In genomic region chr11:47183031-47183856, GRCh38 we compare ENCODE assay signal across 24 cellular contexts. TPM values are rescaled to one million over a fixed set of nuclear protein-coding genes. Genes with fewer than 3 reads are reported as not detected.
DNase-seq lines count a peak whose midpoint lies in the region; ATAC-seq, FAIRE-seq and TF ChIP-seq lines count a peak whose summit lies in the region.
"Had no signal": no experiment of that assay in that cellular context is flagged by ENCODE, and none has a peak within 500 bp of the region (broad histone marks: within the 10 kb centered on the region; RNA-seq: fewer than 3 reads in every experiment).

No MANE protein-coding gene starts in this region.

- in situ Hi-C loops in HepG2 (cut with HindIII; ENCODE audit: extremely low pct_ligation_motif_present, low pct_unique_long_range_greater_than_20kb) = no loop called here

- no peak overlapping the region for H2AFZ ChIP-seq in HepG2 (ENCODE audit: low read length)
- no peak overlapping the region for H2AFZ ChIP-seq in trophoblast cell (ENCODE audit: insufficient read depth, low read length, poor library complexity)

- H4K91ac ChIP-seq in trophoblast cell (ENCODE audit: low read depth, low read length) = no peak overlapping the region

- H4K20me1 ChIP-seq in HepG2 (ENCODE audit: insufficient read depth, low read length) = no peaks in the 10 kb centered on the region

- POLR2A ChIA-PET in HepG2 (lab: Yijun Ruan, JAX) = interaction anchor here (0.7 to 9.2 kb wide), 7 partner anchors 10 to 76 kb away, joined by 3 to 247 read pairs (median 5); partner anchors contain the start of genes DDB2 and NR1H3

- BruUV-seq in HepG2 (replicated peaks; lab: Mats Ljungman, UMichigan) = no TSS peak

- H3K18ac ChIP-seq in trophoblast cell (ENCODE audit: low read length) = peak overlapping the region; percentile 29

- 95% methylated on average over 19 of the region's 25 CpGs for WGBS in HepG2 (ENCODE audit: low lambda C conversion rate)
- WGBS in right lobe of liver (ENCODE audit: insufficient coverage, low coverage, low lambda C conversion rate, missing lambda C conversion rate) = 92% methylated on average over 5 of the region's 25 CpGs
- no CpG with 5 or more reads among the region's 25 CpGs for WGBS in trophoblast cell (ENCODE audit: extremely low coverage, insufficient coverage, insufficient read length)

- CTCF ChIA-PET in HepG2 (lab: Yijun Ruan, JAX; ENCODE audit: low intra/inter-chr PET ratio, low total read pairs) = no interaction called here

- H3K36me3 ChIP-seq in HepG2 (replicated peaks in 1 of 2; ENCODE audit: control insufficient read depth in 1 of 2, insufficient read depth in 2 of 2, low read length in 2 of 2) (peaks cover 17 to 28% of the 10 kb centered on the region in 2 experiments), right lobe of liver (no peaks in the 10 kb centered on the region), left ventricle myocardium inferior (peaks cover 34% of the 10 kb centered on the region), trophoblast cell (ENCODE audit: control insufficient read depth in 1 of 2, insufficient read depth in 2 of 2, low read length in 2 of 2) (peaks cover 37% of the 10 kb centered on the region in 2 experiments)
- H3K36me3 ChIP-seq: ovary, uterus had no signal

- H3K9ac ChIP-seq in HepG2 (ENCODE audit: insufficient read depth, low read depth, low read length) (peak overlapping the region; percentile 29; the same call in 1 of the 2 replicates), trophoblast cell (ENCODE audit: low read length) (no peak overlapping the region)

- FAIRE-seq in HepG2 (lab: Jason Lieb, UNC) (no peak), urothelium cell line (lab: Jason Lieb, UNC) (no peak)
- FAIRE-seq: A549 had no signal

- TF ChIP-seq POLR2A in HepG2 (IDR thresholded peaks at IDR 0.05; ENCODE audit: insufficient read depth in 1 of 2, low read depth in 2 of 2, low read length in 2 of 2) (no peak), right lobe of liver (IDR thresholded peaks at IDR 0.05) (no peak)

- peak overlapping the region; percentile 27 for H2BK12ac ChIP-seq in trophoblast cell (ENCODE audit: low read length)

- H3K9me3 ChIP-seq in HepG2 (ENCODE audit: low read length) (no peaks in the 10 kb centered on the region), right lobe of liver (no peaks in the 10 kb centered on the region), left ventricle myocardium inferior (replicated peaks) (no peaks in the 10 kb centered on the region), trophoblast cell (ENCODE audit: insufficient read depth, low read depth, low read length) (no peaks in the 10 kb centered on the region)
- H3K9me3 ChIP-seq: A549, ovary, uterus had no signal

- peak overlapping the region; percentile 55 for H3K4ac ChIP-seq in trophoblast cell (ENCODE audit: low read depth, low read length)

- peaks cover 51% of the 10 kb centered on the region for H3K4me1 ChIP-seq in HepG2 (ENCODE audit: insufficient read depth, low read length)
- H3K4me1 ChIP-seq in right lobe of liver = peaks cover 0 to 48% (median 18%) of the 10 kb centered on the region in 4 donors
- peaks cover 97% of the 10 kb centered on the region for H3K4me1 ChIP-seq in left ventricle myocardium inferior
- H3K4me1 ChIP-seq in trophoblast cell (ENCODE audit: control insufficient read depth in 1 of 2, insufficient read depth in 2 of 2, low read length in 2 of 2) = peaks cover 30 to 34% of the 10 kb centered on the region in 2 experiments

- TF ChIP-seq CTCF in HepG2 (CRISPR knock-in tag; IDR thresholded peaks at IDR 0.05) = no peak
- no peak for TF ChIP-seq CTCF in right lobe of liver (IDR thresholded peaks at IDR 0.05)
- no peak for TF ChIP-seq CTCF in left ventricle myocardium inferior (IDR thresholded peaks at IDR 0.05; ENCODE audit: borderline replicate concordance)

- no peak overlapping the region for H4K12ac ChIP-seq in trophoblast cell (ENCODE audit: low read depth, low read length)

- H3K27me3 ChIP-seq in HepG2 (ENCODE audit: control insufficient read depth in 1 of 2, insufficient read depth in 2 of 2, low read length in 2 of 2) (no peaks in the 10 kb centered on the region), right lobe of liver (no peaks in the 10 kb centered on the region), left ventricle myocardium inferior (ENCODE audit: low read depth) (peaks cover 32% of the 10 kb centered on the region), trophoblast cell (ENCODE audit: insufficient read depth, low read length) (no peaks in the 10 kb centered on the region)
- H3K27me3 ChIP-seq: ovary, uterus had no signal

- no peak for TF ChIP-seq EP300 in HepG2 (IDR thresholded peaks at IDR 0.05; ENCODE audit: low read depth in 2 of 2, low read length in 2 of 2)
- TF ChIP-seq EP300 in HepG2 (CRISPR knock-in tag; IDR thresholded peaks at IDR 0.05; ENCODE audit: borderline replicate concordance) = no peak

- H3K4me2 ChIP-seq in HepG2 (ENCODE audit: low read depth, low read length) (peak overlapping the region; percentile 86), trophoblast cell (ENCODE audit: low read length) (no peak overlapping the region)
- H3K4me2 ChIP-seq: A549, smooth muscle cell had no signal

- peak overlapping the region; percentile 98 for H3K27ac ChIP-seq in HepG2 (ENCODE audit: extremely low read length, insufficient read depth, low read length)
- no peak overlapping the region for H3K27ac ChIP-seq in right lobe of liver
- peak overlapping the region; percentile 98 for H3K27ac ChIP-seq in left ventricle myocardium inferior (replicated peaks)
- no peak overlapping the region for H3K27ac ChIP-seq in trophoblast cell (ENCODE audit: low read depth, low read length)
- H3K27ac ChIP-seq: ovary, SK-N-MC, WERI-Rb-1 had no signal

- H2BK5ac ChIP-seq in trophoblast cell (ENCODE audit: low read depth, low read length, poor library complexity) = no peak overlapping the region

- no peak overlapping the region for H2BK120ac ChIP-seq in trophoblast cell (ENCODE audit: insufficient read depth, low read length, poor library complexity)

- TF ChIP-seq RAD21 in HepG2 (CRISPR knock-in tag; IDR thresholded peaks at IDR 0.05) = no peak

- H3K79me1 ChIP-seq in trophoblast cell (ENCODE audit: low read length) = peaks cover 23% of the 10 kb centered on the region

- no peak overlapping the region for H3K14ac ChIP-seq in trophoblast cell (ENCODE audit: low read length)

- 0 out of 6 replicates have a peak overlapping the region, but pooled peaks of 1 of the 3 experiments have one; percentile 86 for H3K4me3 ChIP-seq in HepG2 (replicated peaks in 1 of 3; ENCODE audit: insufficient read depth in 1 of 3, low read depth in 2 of 3, low read length in 3 of 3)
- H3K4me3 ChIP-seq in right lobe of liver = no peak overlapping the region
- peak overlapping the region; percentile 76 for H3K4me3 ChIP-seq in left ventricle myocardium inferior
- H3K4me3 ChIP-seq in trophoblast cell (ENCODE audit: low read depth, low read length) = no peak overlapping the region
- H3K4me3 ChIP-seq: A549, ovary, SK-N-MC, smooth muscle cell, uterus had no signal

- ATAC-seq in HepG2 (no peak), right lobe of liver (no peak)
- ATAC-seq: A549; left lobe of liver; stimulated activated naive CD8-positive, alpha-beta T cell treated with anti-CD3 and anti-CD28 coated beads, Interleukin-15, Interleukin-2, amounts not matched to agents 100 U/mL and 50 U/mL, for 24 hours had no signal

- DNase-seq in HepG2 (ENCODE audit: low spot score) (no peak), right lobe of liver (no peak), left ventricle myocardium inferior (peak; percentile 54), trophoblast cell (no peak), COLO668 (lab: John Stamatoyannopoulos, UW; ENCODE audit: unreplicated experiment) (no peak), NCI-H748 treated with DMSO at 0.1 percent for 48 hours (lab: John Stamatoyannopoulos, UW) (no peak), urothelium cell line (ENCODE audit: low spot score) (no peak), medulla oblongata (ENCODE audit: extremely low spot score) (no peak)
- DNase-seq: activated CD4-positive, alpha-beta memory T cell treated with anti-CD3 and anti-CD28 coated beads for 36 hours; activated naive CD4-positive, alpha-beta T cell treated with Interleukin-2 at 50 U/mL for 16 hours; Calu3; effector CD4-positive, alpha-beta T cell; NCI-H187; NCI-H2227 treated with DMSO at 0.1 percent for 48 hours; ovary; stimulated activated CD4-positive, alpha-beta T cell treated with anti-CD3 and anti-CD28 coated beads, Interleukin-4, amount 100 ng/mL, for 1 hour; stimulated activated naive CD8-positive, alpha-beta T cell treated with anti-CD3 and anti-CD28 coated beads, Interleukin-15, Interleukin-2, amounts not matched to agents 100 U/mL and 50 U/mL, for 24 hours; uterus; WERI-Rb-1 had no signal

- H4K8ac ChIP-seq in trophoblast cell (ENCODE audit: low read depth, low read length) = no peak overlapping the region

- H2AK5ac ChIP-seq in trophoblast cell (ENCODE audit: low read length) = peak overlapping the region; percentile 49

- H3K79me2 ChIP-seq in HepG2 (ENCODE audit: insufficient read depth, low read length) = peaks cover 25% of the 10 kb centered on the region
- peaks cover 22% of the 10 kb centered on the region for H3K79me2 ChIP-seq in trophoblast cell (ENCODE audit: control insufficient read depth, insufficient read depth, low read length, poor library complexity)

- intact Hi-C loops in HepG2 (cut with micrococcal nuclease; ENCODE audit: unreplicated experiment) = no loop called here
- intact Hi-C loops in right lobe of liver (cut with DNase I) = loop anchor here in 1 of 2 donors (5.0 kb wide), 2 partner anchors 79 to 169 kb away; partner anchors contain the start of gene MYBPC3
- intact Hi-C loops in left ventricle myocardium inferior (cut with micrococcal nuclease) = no loop called here

- H3K23ac ChIP-seq in trophoblast cell (ENCODE audit: low read length) = no peak overlapping the region

RNA-seq across cellular contexts. Expression of gene PACSIN3, which starts 3.0 kb away (rescaled TPM):
- total RNA-seq in HepG2 (2016; rRNA removed; fragmentation: Illumina TruSeq; extraction: Trizol) (86.4 and 93.3 TPM in 2 replicates), right lobe of liver (10 to 100 TPM in 5 of 6 experiments, 1 to 10 TPM in 1; 9.6 to 31.1 (median 25.0) TPM), left ventricle myocardium inferior (198 TPM)
- total RNA-seq in HepG2 (2016; cell fraction: cytosol; rRNA removed; fragmentation: Illumina TruSeq; extraction: Trizol; ENCODE audit: low read depth) = 23.5 and 25.6 TPM in 2 replicates
- total RNA-seq in HepG2 (2016; cell fraction: insoluble cytoplasmic fraction; rRNA removed; fragmentation: Illumina TruSeq; extraction: Trizol) = 85.9 and 101 TPM in 2 replicates
- total RNA-seq in HepG2 (2016; cell fraction: membrane; rRNA removed; fragmentation: Illumina TruSeq; extraction: Trizol) = 44.9 and 52.0 TPM in 2 replicates
- 48.3 and 58.6 TPM in 2 replicates for total RNA-seq in HepG2 (2016; cell fraction: nucleus; rRNA removed; fragmentation: Illumina TruSeq; extraction: Trizol)
- polyA plus RNA-seq in HepG2 (2011; rRNA removed) = 47.9 and 56.8 TPM in 2 replicates
- 46.8 and 58.3 TPM in 2 replicates for polyA plus RNA-seq in HepG2 (2011; cell fraction: cytosol; rRNA removed)
- polyA plus RNA-seq in HepG2 (2011; cell fraction: nucleus; rRNA removed) = 69.7 and 70.5 TPM in 2 replicates
- 37.6 and 45.0 TPM in 2 replicates for polyA plus RNA-seq in HepG2 (2012)
- 19.9 and 22.2 TPM in 2 replicates for polyA plus RNA-seq in HepG2 (2016; cell fraction: cytosol; fragmentation: Illumina TruSeq; extraction: Trizol; ENCODE audit: low read depth)
- 75.8 and 91.5 TPM in 2 replicates for polyA plus RNA-seq in HepG2 (2016; cell fraction: insoluble cytoplasmic fraction; fragmentation: Illumina TruSeq; extraction: Trizol; ENCODE audit: low read depth)
- 36.6 and 40.8 TPM in 2 replicates for polyA plus RNA-seq in HepG2 (2016; cell fraction: membrane; fragmentation: Illumina TruSeq; extraction: Trizol; ENCODE audit: low read depth)
- 92.3 and 96.2 TPM in 2 replicates for polyA plus RNA-seq in HepG2 (2016; cell fraction: nucleus; fragmentation: Illumina TruSeq; extraction: Trizol; ENCODE audit: insufficient read depth, low read depth)
- 46.1 and 86.9 TPM in 2 replicates for polyA minus RNA-seq in HepG2 (2011; rRNA and poly(A)+ RNA removed; ENCODE audit: low replicate concordance)
- polyA minus RNA-seq in HepG2 (2011; cell fraction: cytosol; rRNA and poly(A)+ RNA removed) = 31.6 and 35.2 TPM in 2 replicates
- polyA minus RNA-seq in HepG2 (2011; cell fraction: nucleus; rRNA and poly(A)+ RNA removed) = 26.5 and 27.4 TPM in 2 replicates
- polyA plus RNA-seq in trophoblast cell (2013) = 22.2 and 23.3 TPM in 2 replicates
- total RNA-seq: mononuclear cell had no signal

RNA-seq across cellular contexts. Expression of gene ARFGAP2, which starts 6.6 kb away (rescaled TPM):
- 67.9 and 75.3 TPM in 2 replicates for total RNA-seq in HepG2 (2016; rRNA removed; fragmentation: Illumina TruSeq; extraction: Trizol)
- total RNA-seq in HepG2 (2016; cell fraction: cytosol; rRNA removed; fragmentation: Illumina TruSeq; extraction: Trizol; ENCODE audit: low read depth) = 26.0 and 28.5 TPM in 2 replicates
- 60.7 and 78.7 TPM in 2 replicates for total RNA-seq in HepG2 (2016; cell fraction: insoluble cytoplasmic fraction; rRNA removed; fragmentation: Illumina TruSeq; extraction: Trizol)
- total RNA-seq in HepG2 (2016; cell fraction: membrane; rRNA removed; fragmentation: Illumina TruSeq; extraction: Trizol) = 25.6 and 29.2 TPM in 2 replicates
- total RNA-seq in HepG2 (2016; cell fraction: nucleus; rRNA removed; fragmentation: Illumina TruSeq; extraction: Trizol) = 63.0 and 73.9 TPM in 2 replicates
- 32.3 and 40.5 TPM in 2 replicates for polyA plus RNA-seq in HepG2 (2011; rRNA removed)
- polyA plus RNA-seq in HepG2 (2011; cell fraction: cytosol; rRNA removed) = 49.9 and 52.5 TPM in 2 replicates
- 135 and 137 TPM in 2 replicates for polyA plus RNA-seq in HepG2 (2011; cell fraction: nucleus; rRNA removed)
- 36.2 and 56.4 TPM in 2 replicates for polyA plus RNA-seq in HepG2 (2012)
- 5.1 and 6.2 TPM in 2 replicates for polyA plus RNA-seq in HepG2 (2016; cell fraction: cytosol; fragmentation: Illumina TruSeq; extraction: Trizol; ENCODE audit: low read depth)
- 34.1 and 42.3 TPM in 2 replicates for polyA plus RNA-seq in HepG2 (2016; cell fraction: insoluble cytoplasmic fraction; fragmentation: Illumina TruSeq; extraction: Trizol; ENCODE audit: low read depth)
- polyA plus RNA-seq in HepG2 (2016; cell fraction: membrane; fragmentation: Illumina TruSeq; extraction: Trizol; ENCODE audit: low read depth) = 10.4 and 11.9 TPM in 2 replicates
- polyA plus RNA-seq in HepG2 (2016; cell fraction: nucleus; fragmentation: Illumina TruSeq; extraction: Trizol; ENCODE audit: insufficient read depth, low read depth) = 93.3 and 105 TPM in 2 replicates
- polyA minus RNA-seq in HepG2 (2011; rRNA and poly(A)+ RNA removed; ENCODE audit: low replicate concordance) = 128 and 215 TPM in 2 replicates
- polyA minus RNA-seq in HepG2 (2011; cell fraction: cytosol; rRNA and poly(A)+ RNA removed) = 18.9 and 27.2 TPM in 2 replicates
- polyA minus RNA-seq in HepG2 (2011; cell fraction: nucleus; rRNA and poly(A)+ RNA removed) = 108 and 119 TPM in 2 replicates
- 10 to 100 TPM; 37.7 to 64.4 (median 62.1) TPM for total RNA-seq in right lobe of liver
- total RNA-seq in left ventricle myocardium inferior = 47.8 TPM
- polyA plus RNA-seq in trophoblast cell (2013) = 43.4 and 47.3 TPM in 2 replicates

RNA-seq across cellular contexts. Expression of gene DDB2, which starts 31.5 kb away (rescaled TPM):
- total RNA-seq in HepG2 (2016; rRNA removed; fragmentation: Illumina TruSeq; extraction: Trizol) = 83.4 and 88.1 TPM in 2 replicates
- 42.2 and 43.5 TPM in 2 replicates for total RNA-seq in HepG2 (2016; cell fraction: cytosol; rRNA removed; fragmentation: Illumina TruSeq; extraction: Trizol; ENCODE audit: low read depth)
- 83.5 and 97.1 TPM in 2 replicates for total RNA-seq in HepG2 (2016; cell fraction: insoluble cytoplasmic fraction; rRNA removed; fragmentation: Illumina TruSeq; extraction: Trizol)
- 57.3 and 60.8 TPM in 2 replicates for total RNA-seq in HepG2 (2016; cell fraction: membrane; rRNA removed; fragmentation: Illumina TruSeq; extraction: Trizol)
- total RNA-seq in HepG2 (2016; cell fraction: nucleus; rRNA removed; fragmentation: Illumina TruSeq; extraction: Trizol) = 58.4 and 60.1 TPM in 2 replicates
- 66.8 and 71.4 TPM in 2 replicates for polyA plus RNA-seq in HepG2 (2011; rRNA removed)
- 52.8 and 58.0 TPM in 2 replicates for polyA plus RNA-seq in HepG2 (2011; cell fraction: cytosol; rRNA removed)
- polyA plus RNA-seq in HepG2 (2011; cell fraction: nucleus; rRNA removed) = 181 and 193 TPM in 2 replicates
- polyA plus RNA-seq in HepG2 (2012) = 46.8 and 59.0 TPM in 2 replicates
- polyA plus RNA-seq in HepG2 (2016; cell fraction: cytosol; fragmentation: Illumina TruSeq; extraction: Trizol; ENCODE audit: low read depth) = 33.5 and 35.4 TPM in 2 replicates
- 91.3 and 93.6 TPM in 2 replicates for polyA plus RNA-seq in HepG2 (2016; cell fraction: insoluble cytoplasmic fraction; fragmentation: Illumina TruSeq; extraction: Trizol; ENCODE audit: low read depth)
- 43.2 and 43.8 TPM in 2 replicates for polyA plus RNA-seq in HepG2 (2016; cell fraction: membrane; fragmentation: Illumina TruSeq; extraction: Trizol; ENCODE audit: low read depth)
- 125 and 136 TPM in 2 replicates for polyA plus RNA-seq in HepG2 (2016; cell fraction: nucleus; fragmentation: Illumina TruSeq; extraction: Trizol; ENCODE audit: insufficient read depth, low read depth)
- 62.5 and 94.9 TPM in 2 replicates for polyA minus RNA-seq in HepG2 (2011; rRNA and poly(A)+ RNA removed; ENCODE audit: low replicate concordance)
- 19.2 and 26.2 TPM in 2 replicates for polyA minus RNA-seq in HepG2 (2011; cell fraction: cytosol; rRNA and poly(A)+ RNA removed)
- 62.4 and 65.9 TPM in 2 replicates for polyA minus RNA-seq in HepG2 (2011; cell fraction: nucleus; rRNA and poly(A)+ RNA removed)
- 10 to 100 TPM; 13.1 to 24.2 (median 13.8) TPM for total RNA-seq in right lobe of liver
- total RNA-seq in left ventricle myocardium inferior = 8.7 TPM
- polyA plus RNA-seq in trophoblast cell (2013) = 32.8 and 33.7 TPM in 2 replicates

Comparison
In these comparisons a context has a peak if more than half of its experiments do, and no peak if none do; other contexts are left out.
1. H3K27ac ChIP-seq: peak in HepG2 (single experiment) and left ventricle myocardium inferior (single experiment); none in right lobe of liver (0 of 3) and trophoblast cell (single experiment).